13 cellular contexts compared by ENCODE assay signal in the genomic region with DNA sequence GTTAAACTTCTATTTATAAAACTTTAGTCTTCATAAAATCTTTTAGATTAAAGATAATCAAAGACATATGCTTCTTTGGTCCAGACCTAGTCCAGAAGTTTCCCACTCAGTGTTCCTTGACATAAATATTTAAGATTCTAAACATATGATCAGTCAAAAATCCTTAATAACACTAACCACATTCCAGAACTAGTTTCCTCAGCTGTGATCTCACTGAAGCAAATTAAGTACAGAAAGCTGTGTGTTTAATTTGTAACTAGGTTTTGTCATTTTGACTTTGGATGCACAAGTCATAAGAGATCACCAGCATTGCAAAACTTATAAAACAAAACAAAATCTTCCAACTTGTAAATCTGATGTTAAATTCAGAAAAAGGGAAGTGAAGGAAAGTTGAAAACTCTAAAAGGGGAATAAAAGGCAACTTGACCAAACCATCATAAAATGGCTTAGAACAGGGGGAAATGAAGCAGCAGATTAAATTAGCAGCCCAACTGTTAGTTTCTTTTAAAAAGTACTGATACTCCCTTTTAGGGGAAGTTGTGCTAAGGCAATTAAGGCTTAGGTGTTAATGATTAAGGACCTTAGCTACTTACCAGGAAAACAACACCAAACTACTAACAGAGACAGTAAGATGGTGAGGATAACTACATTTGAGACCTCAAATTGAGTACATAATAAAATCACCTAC. TPM values are rescaled to one million over a fixed set of nuclear protein-coding genes. Genes with fewer than 3 reads are reported as not detected.
A peak's percentile ranks its signal among the peaks of the same experiment; 100 is the strongest.
DNase-seq lines count a peak whose midpoint lies in the region; ATAC-seq and TF ChIP-seq lines count a peak whose summit lies in the region.
"Had no signal": no experiment of that assay in that cellular context is flagged by ENCODE, and none has a peak within 500 bp of the region (broad histone marks: within the 10 kb centered on the region; RNA-seq: fewer than 3 reads in every experiment).

No MANE protein-coding gene starts in this region.

- CTCF ChIA-PET in BJ (lab: Yijun Ruan, JAX), result interaction anchor here (0.8 to 9.4 kb wide), 4 partner anchors 11 to 66 kb away, joined by 3 to 86 read pairs (median 11); no protein-coding TSS in a partner anchor

- H3K27ac Mint-ChIP-seq in T-helper 17 cell, result peak overlapping the region; percentile 8

- H3K27ac ChIP-seq in dorsolateral prefrontal cortex, result peak overlapping the region in 2 of 59 donors; percentile 21 to 25
- H3K27ac ChIP-seq: parathyroid adenoma had no signal

- H3K4me3 Mint-ChIP-seq in T-helper 17 cell, result no peak overlapping the region

- POLR2A ChIA-PET in BJ (lab: Charles Lee), result no interaction called here

- no peaks in the 10 kb centered on the region for H3K9me3 ChIP-seq in T-helper 17 cell (ENCODE audit: control insufficient read depth, low read length, poor library complexity, severe bottlenecking)
- H3K9me3 ChIP-seq: body of pancreas had no signal

- intact Hi-C loops in dorsolateral prefrontal cortex (cut with DNase I), result no loop called here

- no peaks in the 10 kb centered on the region for H3K36me3 Mint-ChIP-seq in T-helper 17 cell (ENCODE audit: low read depth)

- no peak overlapping the region for H3K4me3 ChIP-seq in BJ (ENCODE audit: low read depth, low read length)
- no peak overlapping the region for H3K4me3 ChIP-seq in dorsolateral prefrontal cortex
- H3K4me3 ChIP-seq: body of pancreas had no signal

- H3K27me3 ChIP-seq in BJ (ENCODE audit: control insufficient read depth, insufficient read depth, low read length) (no peaks in the 10 kb centered on the region), dorsolateral prefrontal cortex (no peaks in the 10 kb centered on the region)
- H3K27me3 ChIP-seq: body of pancreas had no signal

- ATAC-seq in HG03108 (IDR thresholded peaks at IDR 0.05; ENCODE audit: unreplicated experiment) (peak; percentile 63), T-helper 17 cell (no peak), GM18868 (IDR thresholded peaks at IDR 0.05; ENCODE audit: unreplicated experiment) (no peak)
- ATAC-seq: body of pancreas had no signal

- H3K27me3 Mint-ChIP-seq in T-helper 17 cell, result no peaks in the 10 kb centered on the region

- DNase-seq in BJ (ENCODE audit: low read depth) (peak; percentile 89), T-helper 17 cell (no peak), hepatic stellate cell (ENCODE audit: low spot score) (peak; percentile 55), NCI-H128 (lab: John Stamatoyannopoulos, UW; ENCODE audit: unreplicated experiment) (no peak), putamen (ENCODE audit: low spot score) (no peak), dorsolateral prefrontal cortex (no peak)
- DNase-seq: body of pancreas; DMS153; NCI-H524; stimulated activated CD4-positive, alpha-beta T cell treated with anti-CD3 and anti-CD28 coated beads, Interleukin-4, amount 100 ng/mL, for 24 hours had no signal

- TF ChIP-seq CTCF in BJ (IDR thresholded peaks at IDR 0.05; ENCODE audit: insufficient read depth, low read depth, low read length), result no peak
- no peak for TF ChIP-seq CTCF in dorsolateral prefrontal cortex (IDR thresholded peaks at IDR 0.05 in 54 of 56, conservative IDR thresholded peaks at IDR 0.05 in 2 of 56; ENCODE audit: low read depth in 1 of 56, partially characterized antibody in 56 of 56)

- peaks cover 1% of the 10 kb centered on the region; the same call in 1 of the 2 replicates for H3K36me3 ChIP-seq in BJ (ENCODE audit: control insufficient read depth, insufficient read depth, low read length)

- peaks cover 4% of the 10 kb centered on the region for H3K4me1 Mint-ChIP-seq in T-helper 17 cell

RNA-seq across cellular contexts. Expression of gene SH2B3, which starts 56.6 kb away (rescaled TPM):
- polyA plus RNA-seq in BJ (2011; rRNA removed), result 19.4 and 20.2 TPM in 2 replicates
- 15.5 and 19.6 TPM in 2 replicates for polyA minus RNA-seq in BJ (2011; rRNA and poly(A)+ RNA removed)
- 10 to 100 TPM; 38.7 to 39.3 TPM for total RNA-seq in T-helper 17 cell
- 10 to 100 TPM in 116 of 120 experiments, 1 to 10 TPM in 4; 8.5 to 28.7 (median 14.8) TPM for total RNA-seq in dorsolateral prefrontal cortex

Comparison
In these comparisons a context has a peak if more than half of its experiments do, and no peak if none do; other contexts are left out.
1. DNase-seq: peak in BJ (single experiment) and hepatic stellate cell (single experiment); none in T-helper 17 cell (0 of 3), NCI-H128 (single experiment), putamen (single experiment) and dorsolateral prefrontal cortex (0 of 10).